Comparison of ENCODE assay signal across 23 cellular contexts in genomic region chr14:59325906-59326305, GRCh38.
A peak's percentile ranks its signal among the peaks of the same experiment; 100 is the strongest.
DNase-seq lines count a peak whose midpoint lies in the region; ATAC-seq, FAIRE-seq and TF ChIP-seq lines count a peak whose summit lies in the region.
"Had no signal": no experiment of that assay in that cellular context is flagged by ENCODE, and none has a peak within 500 bp of the region (broad histone marks: within the 10 kb centered on the region; RNA-seq: fewer than 3 reads in every experiment).

No MANE protein-coding gene starts in this region.

- H3K9me3 Mint-ChIP-seq in MCF 10A (ENCODE audit: unreplicated experiment) = no peaks in the 10 kb centered on the region
- no peaks in the 10 kb centered on the region for H3K9me3 Mint-ChIP-seq in astrocyte (ENCODE audit: unreplicated experiment)
- H3K9me3 Mint-ChIP-seq: central memory CD8-positive, alpha-beta T cell; stimulated activated naive CD8-positive, alpha-beta T cell treated with anti-CD3 and anti-CD28 coated beads, Interleukin-15, Interleukin-2, amounts not matched to agents 100 ng/mL and 50 ng/mL, for 24 hours had no signal

- peaks cover 13% of the 10 kb centered on the region for H3K4me1 ChIP-seq in mammary epithelial cell (ENCODE audit: insufficient read depth, low read length)
- peaks cover 9% of the 10 kb centered on the region for H3K4me1 ChIP-seq in astrocyte (ENCODE audit: insufficient read depth, low read length)
- peaks cover 3% of the 10 kb centered on the region for H3K4me1 ChIP-seq in right cardiac atrium (ENCODE audit: control insufficient read depth, insufficient read depth, low read length)
- H3K4me1 ChIP-seq in tibial artery = peaks cover 0 to 30% (median 11%) of the 10 kb centered on the region in 4 donors

- intact Hi-C loops in MCF 10A (cut with micrococcal nuclease) = no loop called here
- intact Hi-C loops in mammary epithelial cell (cut with micrococcal nuclease) = no loop called here
- intact Hi-C loops in right cardiac atrium (cut with DNase I) = loop anchor here in 1 of 4 donors (10.0 kb wide), 1 partner anchor 191 kb away; no protein-coding TSS in a partner anchor
- intact Hi-C loops in tibial artery (cut with DNase I; ENCODE audit: low total_unique reads) = no loop called here

- no peak overlapping the region for H3K27ac Mint-ChIP-seq in MCF 10A (ENCODE audit: low read depth, unreplicated experiment)
- H3K27ac Mint-ChIP-seq in astrocyte (ENCODE audit: unreplicated experiment) = no peak overlapping the region
- H3K27ac Mint-ChIP-seq: activated CD8-positive, alpha-beta T cell treated with anti-CD3 and anti-CD28 coated beads, Interleukin-2, amount 10 ng/mL, durations not matched to agents 7 days and 5 days; stimulated activated naive CD8-positive, alpha-beta T cell treated with anti-CD3 and anti-CD28 coated beads, Interleukin-15, Interleukin-2, amounts not matched to agents 100 ng/mL and 50 ng/mL, for 24 hours had no signal

- H3K27ac ChIP-seq in mammary epithelial cell (ENCODE audit: insufficient read depth, low read depth, low read length) = no peak overlapping the region
- H3K27ac ChIP-seq in astrocyte (ENCODE audit: low read depth, low read length) = no peak overlapping the region
- no peak overlapping the region for H3K27ac ChIP-seq in right cardiac atrium (ENCODE audit: low read length)
- H3K27ac ChIP-seq in tibial artery = peak overlapping the region; percentile 12 to 14
- H3K27ac ChIP-seq: lower lobe of right lung, RWPE1, transverse colon had no signal

- H3K36me3 Mint-ChIP-seq in MCF 10A (ENCODE audit: insufficient read depth, unreplicated experiment) = peaks cover 27% of the 10 kb centered on the region
- H3K36me3 Mint-ChIP-seq in astrocyte (ENCODE audit: low read depth, unreplicated experiment) = peaks cover 9% of the 10 kb centered on the region

- no peak overlapping the region for H3K4me3 ChIP-seq in mammary epithelial cell (replicated peaks in 1 of 3; ENCODE audit: insufficient read depth in 1 of 3, low read depth in 2 of 3, low read length in 3 of 3)
- no peak overlapping the region for H3K4me3 ChIP-seq in astrocyte (ENCODE audit: insufficient read depth, low read depth, low read length)
- H3K4me3 ChIP-seq in right cardiac atrium (ENCODE audit: low read length) = no peak overlapping the region
- no peak overlapping the region for H3K4me3 ChIP-seq in tibial artery
- H3K4me3 ChIP-seq: lower lobe of right lung, transverse colon had no signal

- H3K4me2 ChIP-seq in mammary epithelial cell (ENCODE audit: insufficient read depth, low read depth, low read length) (no peak overlapping the region), astrocyte (ENCODE audit: low read length) (no peak overlapping the region)

- H3K79me2 ChIP-seq in mammary epithelial cell (ENCODE audit: insufficient read depth, low read length) (no peaks in the 10 kb centered on the region), astrocyte (ENCODE audit: insufficient read depth, low read length) (no peaks in the 10 kb centered on the region)

- H3K9ac ChIP-seq in mammary epithelial cell (ENCODE audit: insufficient read depth, low read length) (no peak overlapping the region), astrocyte (ENCODE audit: low read length) (no peak overlapping the region)

- H2AFZ ChIP-seq in mammary epithelial cell (ENCODE audit: low read depth, low read length) (no peak overlapping the region), astrocyte (ENCODE audit: low read depth, low read length) (no peak overlapping the region)

- BruUV-seq in MCF 10A (replicated peaks; lab: Mats Ljungman, UMichigan) (no TSS peak), mammary epithelial cell (replicated peaks; lab: Mats Ljungman, UMichigan) (no TSS peak)

- peaks cover 13% of the 10 kb centered on the region for H3K4me1 Mint-ChIP-seq in MCF 10A (ENCODE audit: insufficient read depth, unreplicated experiment)
- peaks cover 13% of the 10 kb centered on the region for H3K4me1 Mint-ChIP-seq in astrocyte (ENCODE audit: low read depth, unreplicated experiment)
- H3K4me1 Mint-ChIP-seq: central memory CD8-positive, alpha-beta T cell had no signal

- H3K27me3 Mint-ChIP-seq in MCF 10A (ENCODE audit: insufficient read depth, unreplicated experiment) (no peaks in the 10 kb centered on the region), astrocyte (ENCODE audit: low read depth, unreplicated experiment) (no peaks in the 10 kb centered on the region)
- H3K27me3 Mint-ChIP-seq: central memory CD8-positive, alpha-beta T cell; stimulated activated naive CD8-positive, alpha-beta T cell treated with anti-CD3 and anti-CD28 coated beads, Interleukin-15, Interleukin-2, amounts not matched to agents 100 ng/mL and 50 ng/mL, for 24 hours had no signal

- H3K36me3 ChIP-seq in mammary epithelial cell (ENCODE audit: insufficient read depth, low read length) = peaks cover 3% of the 10 kb centered on the region
- peaks cover 16% of the 10 kb centered on the region for H3K36me3 ChIP-seq in astrocyte (ENCODE audit: insufficient read depth, low read length)
- H3K36me3 ChIP-seq in tibial artery = peaks cover 33 to 49% (median 34%) of the 10 kb centered on the region in 3 donors

- H3K4me3 Mint-ChIP-seq in MCF 10A (ENCODE audit: unreplicated experiment) (no peak overlapping the region), astrocyte (ENCODE audit: unreplicated experiment) (no peak overlapping the region)
- H3K4me3 Mint-ChIP-seq: activated CD8-positive, alpha-beta T cell treated with anti-CD3 and anti-CD28 coated beads, Interleukin-2, amount 10 ng/mL, durations not matched to agents 7 days and 5 days; central memory CD8-positive, alpha-beta T cell; stimulated activated naive CD8-positive, alpha-beta T cell treated with anti-CD3 and anti-CD28 coated beads, Interleukin-15, Interleukin-2, amounts not matched to agents 100 ng/mL and 50 ng/mL, for 24 hours had no signal

- CTCF ChIA-PET in MCF 10A (lab: Yijun Ruan, JAX) = no interaction called here
- CTCF ChIA-PET in mammary epithelial cell (lab: Charles Lee; ENCODE audit: low non-redundant PET) = no interaction called here

- TF ChIP-seq CTCF in MCF 10A (IDR thresholded peaks at IDR 0.05; ENCODE audit: unreplicated experiment) (no peak), mammary epithelial cell (conservative IDR thresholded peaks at IDR 0.05 in 1 of 2, IDR thresholded peaks at IDR 0.05 in 1 of 2; ENCODE audit: extremely low read depth in 1 of 2, insufficient read depth in 1 of 2, low read depth in 1 of 2, low read length in 2 of 2) (no peak), astrocyte (IDR thresholded peaks at IDR 0.05; ENCODE audit: insufficient read depth, low read depth, low read length) (no peak), tibial artery (IDR thresholded peaks at IDR 0.05) (no peak)

- peak; percentile 51 to 72 for ATAC-seq in right cardiac atrium
- ATAC-seq: activated CD8-positive, alpha-beta T cell treated with anti-CD3 and anti-CD28 coated beads, Interleukin-2, amount 10 ng/mL, durations not matched to agents 7 days and 5 days; lower lobe of right lung had no signal

- H3K27me3 ChIP-seq in mammary epithelial cell (ENCODE audit: insufficient read depth, low read length) (no peaks in the 10 kb centered on the region), astrocyte (ENCODE audit: insufficient read depth, low read length) (no peaks in the 10 kb centered on the region), right cardiac atrium (ENCODE audit: control insufficient read depth, insufficient read depth) (no peaks in the 10 kb centered on the region), tibial artery (no peaks in the 10 kb centered on the region)
- H3K27me3 ChIP-seq: transverse colon had no signal

- H4K20me1 ChIP-seq in mammary epithelial cell (ENCODE audit: insufficient read depth, low read length) (no peaks in the 10 kb centered on the region), astrocyte (ENCODE audit: insufficient read depth, low read length) (no peaks in the 10 kb centered on the region)

- in situ Hi-C loops in mammary epithelial cell (cut with MboI; ENCODE audit: low sequenced_read_pairs in 2 of 2) = no loop called here

- POLR2A ChIA-PET in MCF 10A (lab: Yijun Ruan, JAX) = interaction anchor here (0.5 to 1.3 kb wide), 2 partner anchors 19 to 26 kb away, joined by 3 read pairs; no protein-coding TSS in a partner anchor

- FAIRE-seq in astrocyte (lab: Jason Lieb, UNC) = no peak
- FAIRE-seq: A204.1 had no signal

- DNase-seq in MCF 10A (ENCODE audit: unreplicated experiment) (peak; percentile 37), mammary epithelial cell (no peak), astrocyte (ENCODE audit: low read depth) (peak; percentile 67), right cardiac atrium (no peak), tibial artery (peak in 1 of 2 donors; percentile 58), A172 (ENCODE audit: low spot score) (no peak), DMS114 treated with DMSO at 0.1 percent for 48 hours (lab: John Stamatoyannopoulos, UW; ENCODE audit: unreplicated experiment) (no peak)
- DNase-seq in effector CD4-positive, alpha-beta T cell = no peak
- DNase-seq: activated CD8-positive, alpha-beta T cell treated with anti-CD3 and anti-CD28 coated beads, Interleukin-2, amount 10 ng/mL, durations not matched to agents 7 days and 5 days; anterior cingulate cortex; H7; hippocampal formation; lower lobe of right lung; MM.1S; NCI-H146; NCI-H526; nucleus accumbens; T-helper 9 cell; transverse colon had no signal

- dilution Hi-C loops in mammary epithelial cell (cut with HindIII; ENCODE audit: low sequenced_read_pairs) = no loop called here

- H3K9me3 ChIP-seq in mammary epithelial cell (replicated peaks; ENCODE audit: insufficient read depth, low read length) = no peaks in the 10 kb centered on the region
- no peaks in the 10 kb centered on the region for H3K9me3 ChIP-seq in astrocyte (ENCODE audit: insufficient read depth, low read depth, low read length)
- no peaks in the 10 kb centered on the region for H3K9me3 ChIP-seq in right cardiac atrium (ENCODE audit: control insufficient read depth, low read length)
- no peaks in the 10 kb centered on the region for H3K9me3 ChIP-seq in tibial artery
- H3K9me3 ChIP-seq: lower lobe of right lung, transverse colon had no signal

- 97% methylated on average over 2 of the region's 2 CpGs for WGBS in mammary epithelial cell (ENCODE audit: low coverage, missing lambda C conversion rate)
- WGBS in right cardiac atrium = 63% methylated on average over 2 of the region's 2 CpGs

Comparison
In these comparisons a context has a peak if more than half of its experiments do, and no peak if none do; other contexts are left out.
1. DNase-seq: peak in MCF 10A (single experiment) and astrocyte (single experiment); none in mammary epithelial cell (single experiment), right cardiac atrium (0 of 3), effector CD4-positive, alpha-beta T cell (single experiment), A172 (single experiment) and DMS114 treated with DMSO at 0.1 percent for 48 hours (single experiment).
2. H3K27ac ChIP-seq: peak in tibial artery (2 of 2); none in mammary epithelial cell (single experiment), astrocyte (single experiment) and right cardiac atrium (single experiment).